Comparison of ENCODE assay signal across 29 cellular contexts in genomic region chr4:55020131-55020530, GRCh38.
"Had no signal": no experiment of that assay in that cellular context is flagged by ENCODE, and none has a peak within 500 bp of the region (broad histone marks: within the 10 kb centered on the region; RNA-seq: fewer than 3 reads in every experiment).

No MANE protein-coding gene starts in this region.

- DNase-seq: activated CD4-positive, alpha-beta T cell treated with anti-CD3 and anti-CD28 coated beads for 36 hours; activated CD4-positive, CD25-positive, alpha-beta regulatory T cell; activated CD8-positive, alpha-beta memory T cell treated with anti-CD3 and anti-CD28 coated beads, Interleukin-2, amount 10 ng/mL, durations not matched to agents 7 days and 5 days; activated CD8-positive, alpha-beta T cell treated with anti-CD3 and anti-CD28 coated beads, Interleukin-2, amount 10 ng/mL, durations not matched to agents 7 days and 5 days; activated effector memory CD4-positive, alpha-beta T cell treated with Interleukin-2 at 50 U/mL for 16 hours; activated naive CD4-positive, alpha-beta T cell treated with Interleukin-2 at 50 U/mL for 16 hours; activated T-cell treated with anti-CD3 and anti-CD28 coated beads for 4 hours; aorta; body of pancreas; colonic mucosa; effector CD8-positive, alpha-beta T cell; foreskin fibroblast; left lung; lower lobe of right lung; mesendoderm; mucosa of descending colon; nucleus accumbens; pancreas; sigmoid colon; small intestine; stimulated activated CD4-positive, alpha-beta T cell treated with anti-CD3 and anti-CD28 coated beads, Interleukin-15, amount 100 ng/mL, for 24 hours; stimulated activated CD4-positive, alpha-beta T cell treated with anti-CD3 and anti-CD28 coated beads, Interleukin-2, amount 100 ng/mL, for 24 hours; stimulated activated naive B cell treated with anti-CD40 and anti-IgM and Interleukin-4, amounts not matched to agents 10 μg/mL and 1 μg/mL and 100 μg/mL, for 72 hours; stomach; T-helper 1 cell; thyroid gland; upper lobe of left lung had no signal

- H3K4me3 ChIP-seq: body of pancreas, colonic mucosa, left lung, lower lobe of right lung, mucosa of descending colon, pancreas, prostate gland, sigmoid colon, stomach, thyroid gland, upper lobe of left lung, vagina had no signal

- ATAC-seq: activated CD4-positive, alpha-beta T cell treated with anti-CD3 and anti-CD28 coated beads for 36 hours; activated CD8-positive, alpha-beta memory T cell treated with anti-CD3 and anti-CD28 coated beads, Interleukin-2, amount 10 ng/mL, durations not matched to agents 7 days and 5 days; activated CD8-positive, alpha-beta T cell treated with anti-CD3 and anti-CD28 coated beads, Interleukin-2, amount 10 ng/mL, durations not matched to agents 7 days and 5 days; body of pancreas; left lung; lower lobe of right lung; mucosa of descending colon; pancreas; stimulated activated naive B cell treated with anti-CD40 and anti-IgM and Interleukin-4, amounts not matched to agents 10 μg/mL and 1 μg/mL and 100 μg/mL, for 72 hours had no signal
